Comparison of ENCODE assay signal across 32 cellular contexts in the genomic region with DNA sequence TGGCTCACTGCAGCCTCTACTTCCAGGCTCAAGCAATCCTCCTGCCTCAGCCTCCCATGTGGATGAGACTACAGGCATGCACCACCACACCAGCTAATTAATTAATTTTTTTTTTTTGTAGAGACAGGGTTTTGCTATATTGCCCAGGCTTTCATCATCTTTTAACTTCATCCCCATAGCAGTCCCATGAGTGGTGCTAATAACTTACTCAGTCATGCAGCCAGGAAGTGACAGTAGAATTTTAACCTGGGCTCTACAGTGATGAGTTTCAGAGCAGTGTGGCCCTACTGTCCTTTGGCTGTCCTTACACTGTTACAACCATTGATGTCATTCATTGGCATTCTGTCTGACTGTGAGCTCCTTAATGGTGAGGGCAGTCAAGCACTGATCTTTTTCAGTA. TPM values are rescaled to one million over a fixed set of nuclear protein-coding genes. Genes with fewer than 3 reads are reported as not detected.
DNase-seq lines count a peak whose midpoint lies in the region; ATAC-seq and TF ChIP-seq lines count a peak whose summit lies in the region.
"Had no signal": no experiment of that assay in that cellular context is flagged by ENCODE, and none has a peak within 500 bp of the region (broad histone marks: within the 10 kb centered on the region; RNA-seq: fewer than 3 reads in every experiment).

No MANE protein-coding gene starts in this region.

- peak overlapping the region; percentile 53 for H3K27ac Mint-ChIP-seq in Calu3 (ENCODE audit: unreplicated experiment)
- no peak overlapping the region for H3K27ac Mint-ChIP-seq in CD8-positive, alpha-beta memory T cell
- H3K27ac Mint-ChIP-seq: activated naive CD8-positive, alpha-beta T cell treated with anti-CD3 and anti-CD28 coated beads, Interleukin-2, amount 50 U/mL, for 24 hours had no signal

- H3K27me3 Mint-ChIP-seq in Calu3 (ENCODE audit: unreplicated experiment): no peaks in the 10 kb centered on the region
- H3K27me3 Mint-ChIP-seq in CD8-positive, alpha-beta memory T cell: peaks cover 0 to 3% of the 10 kb centered on the region in 2 donors
- H3K27me3 Mint-ChIP-seq: activated naive CD8-positive, alpha-beta T cell treated with anti-CD3 and anti-CD28 coated beads, Interleukin-2, amount 50 U/mL, for 24 hours had no signal

- intact Hi-C loops in Calu3 (cut with micrococcal nuclease; ENCODE audit: unreplicated experiment): no loop called here

- no peaks in the 10 kb centered on the region for H3K9me3 Mint-ChIP-seq in Calu3 (ENCODE audit: low read depth, unreplicated experiment)
- no peaks in the 10 kb centered on the region for H3K9me3 Mint-ChIP-seq in CD8-positive, alpha-beta memory T cell
- H3K9me3 Mint-ChIP-seq: activated naive CD8-positive, alpha-beta T cell treated with anti-CD3 and anti-CD28 coated beads, Interleukin-2, amount 50 U/mL, for 24 hours; activated T-cell treated with anti-CD3 and anti-CD28 coated beads, Interleukin-2, amount 50 U/mL, for 4 hours; nephron had no signal

- no peak overlapping the region for H3K27ac ChIP-seq in CD8-positive, alpha-beta memory T cell (ENCODE audit: low read depth, low read length)
- H3K27ac ChIP-seq: BLaER1, body of pancreas, lower lobe of right lung, skin epidermis, tibial artery, VCaP had no signal

- H3K36me3 ChIP-seq in CD8-positive, alpha-beta memory T cell (ENCODE audit: insufficient read depth, low read length): no peaks in the 10 kb centered on the region
- H3K36me3 ChIP-seq: BLaER1, lower lobe of right lung, tibial artery had no signal

- BruUV-seq in Calu3 (replicated peaks; lab: Mats Ljungman, UMichigan): no TSS peak

- no peak for DNase-seq in Calu3
- DNase-seq in RKO (ENCODE audit: low spot score): peak; percentile 79
- peak; percentile 88 for DNase-seq in kidney tubule cell (ENCODE audit: low spot score)
- DNase-seq in islet precursor cell: no peak
- DNase-seq in T1000 (lab: John Stamatoyannopoulos, UW): no peak
- no peak for DNase-seq in CD8-positive, alpha-beta memory T cell
- DNase-seq: activated CD4-positive, alpha-beta T cell treated with anti-CD3 and anti-CD28 coated beads for 4 hours; activated gamma-delta T cell treated with Interleukin-2 at 50 U/mL for 16 hours; activated T-cell treated with anti-CD3 and anti-CD28 coated beads, Interleukin-2, amount 50 U/mL, for 4 hours; body of pancreas; COR-L47; DND-41; glutamatergic neuron; KG1; kidney glomerular epithelial cell; lower lobe of right lung; MM.1S; mucosa of descending colon; NCI-H1417; NCI-H446 treated with DMSO at 0.1 percent for 48 hours; retina; T-helper 2 cell; tibial artery had no signal

- peaks cover 12% of the 10 kb centered on the region for H3K4me1 ChIP-seq in CD8-positive, alpha-beta memory T cell (ENCODE audit: insufficient read depth, low read length)

- TF ChIP-seq CTCF in Calu3 (IDR thresholded peaks at IDR 0.05; ENCODE audit: unreplicated experiment): no peak

- POLR2A ChIA-PET in CD8-positive, alpha-beta memory T cell (lab: Charles Lee): no interaction called here

- no peaks in the 10 kb centered on the region for H3K9me3 ChIP-seq in CD8-positive, alpha-beta memory T cell (ENCODE audit: low read length)
- H3K9me3 ChIP-seq: BLaER1, body of pancreas, lower lobe of right lung, mucosa of descending colon, tibial artery had no signal

- ATAC-seq in HG03108 (IDR thresholded peaks at IDR 0.05; ENCODE audit: unreplicated experiment): peak; percentile 29
- no peak for ATAC-seq in GM19324 (IDR thresholded peaks at IDR 0.05; ENCODE audit: low FRiP score, unreplicated experiment)
- ATAC-seq: body of pancreas, lower lobe of right lung, mucosa of descending colon, Right ventricle myocardium inferior had no signal

- H3K4me1 Mint-ChIP-seq in Calu3 (ENCODE audit: low read depth, unreplicated experiment): peaks cover 22% of the 10 kb centered on the region
- H3K4me1 Mint-ChIP-seq in CD8-positive, alpha-beta memory T cell: peaks cover 14 to 19% (median 15%) of the 10 kb centered on the region in 3 donors

- CTCF ChIA-PET in Calu3 (lab: Charles Lee): interaction anchor here (1.4 kb wide), 1 partner anchor 33 kb away, joined by 4 read pairs; no protein-coding TSS in a partner anchor
- CTCF ChIA-PET in CD8-positive, alpha-beta memory T cell (lab: Charles Lee): no interaction called here

- H3K36me3 Mint-ChIP-seq in Calu3 (ENCODE audit: insufficient read depth, unreplicated experiment): peaks cover 17% of the 10 kb centered on the region
- H3K36me3 Mint-ChIP-seq in CD8-positive, alpha-beta memory T cell: peaks cover 0 to 5% (median 0%) of the 10 kb centered on the region in 3 donors

- H3K4me3 Mint-ChIP-seq in Calu3 (ENCODE audit: low read depth, unreplicated experiment): no peak overlapping the region
- H3K4me3 Mint-ChIP-seq in CD8-positive, alpha-beta memory T cell: no peak overlapping the region
- H3K4me3 Mint-ChIP-seq: activated naive CD8-positive, alpha-beta T cell treated with anti-CD3 and anti-CD28 coated beads, Interleukin-2, amount 50 U/mL, for 24 hours; activated T-cell treated with anti-CD3 and anti-CD28 coated beads, Interleukin-2, amount 50 U/mL, for 4 hours; nephron had no signal

- H3K4me3 ChIP-seq in CD8-positive, alpha-beta memory T cell (ENCODE audit: low read length): no peak overlapping the region
- H3K4me3 ChIP-seq: BLaER1, body of pancreas, dorsolateral prefrontal cortex, lower lobe of right lung, mucosa of descending colon, skin epidermis, tibial artery had no signal

- no peaks in the 10 kb centered on the region for H3K27me3 ChIP-seq in CD8-positive, alpha-beta memory T cell (ENCODE audit: insufficient read depth, low read length, poor library complexity, severe bottlenecking)
- H3K27me3 ChIP-seq: body of pancreas, dorsolateral prefrontal cortex, tibial artery had no signal

RNA-seq across cellular contexts. Expression of a gene that starts 3.9 kb away (rescaled TPM):
- 141 and 182 TPM in 2 replicates for total RNA-seq in Calu3 (2022)
- total RNA-seq in CD8-positive, alpha-beta memory T cell: 10 to 100 TPM; 55.7 to 60.0 TPM
- 184 TPM for polyA plus RNA-seq in CD8-positive, alpha-beta memory T cell

Comparison
In these comparisons a context has a peak if more than half of its experiments do, and no peak if none do; other contexts are left out.
1. DNase-seq: peak in RKO (single experiment) and kidney tubule cell (single experiment); none in Calu3 (single experiment), islet precursor cell (single experiment), T1000 (single experiment) and CD8-positive, alpha-beta memory T cell (0 of 5).